In genomic region chr14:106691601-106692291, GRCh38 we compare ENCODE assay signal across 1 cellular context.
TF ChIP-seq lines count a peak whose summit lies in the region.

No MANE protein-coding gene starts in this region.

TF ChIP-seq in GM23338, 12 proteins besides CTCF, POLR2A, EP300 and RAD21 (continued from another document):
- TF ChIP-seq, protein P1, sequence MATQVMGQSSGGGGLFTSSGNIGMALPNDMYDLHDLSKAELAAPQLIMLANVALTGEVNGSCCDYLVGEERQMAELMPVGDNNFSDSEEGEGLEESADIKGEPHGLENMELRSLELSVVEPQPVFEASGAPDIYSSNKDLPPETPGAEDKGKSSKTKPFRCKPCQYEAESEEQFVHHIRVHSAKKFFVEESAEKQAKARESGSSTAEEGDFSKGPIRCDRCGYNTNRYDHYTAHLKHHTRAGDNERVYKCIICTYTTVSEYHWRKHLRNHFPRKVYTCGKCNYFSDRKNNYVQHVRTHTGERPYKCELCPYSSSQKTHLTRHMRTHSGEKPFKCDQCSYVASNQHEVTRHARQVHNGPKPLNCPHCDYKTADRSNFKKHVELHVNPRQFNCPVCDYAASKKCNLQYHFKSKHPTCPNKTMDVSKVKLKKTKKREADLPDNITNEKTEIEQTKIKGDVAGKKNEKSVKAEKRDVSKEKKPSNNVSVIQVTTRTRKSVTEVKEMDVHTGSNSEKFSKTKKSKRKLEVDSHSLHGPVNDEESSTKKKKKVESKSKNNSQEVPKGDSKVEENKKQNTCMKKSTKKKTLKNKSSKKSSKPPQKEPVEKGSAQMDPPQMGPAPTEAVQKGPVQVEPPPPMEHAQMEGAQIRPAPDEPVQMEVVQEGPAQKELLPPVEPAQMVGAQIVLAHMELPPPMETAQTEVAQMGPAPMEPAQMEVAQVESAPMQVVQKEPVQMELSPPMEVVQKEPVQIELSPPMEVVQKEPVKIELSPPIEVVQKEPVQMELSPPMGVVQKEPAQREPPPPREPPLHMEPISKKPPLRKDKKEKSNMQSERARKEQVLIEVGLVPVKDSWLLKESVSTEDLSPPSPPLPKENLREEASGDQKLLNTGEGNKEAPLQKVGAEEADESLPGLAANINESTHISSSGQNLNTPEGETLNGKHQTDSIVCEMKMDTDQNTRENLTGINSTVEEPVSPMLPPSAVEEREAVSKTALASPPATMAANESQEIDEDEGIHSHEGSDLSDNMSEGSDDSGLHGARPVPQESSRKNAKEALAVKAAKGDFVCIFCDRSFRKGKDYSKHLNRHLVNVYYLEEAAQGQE (IDR thresholded peaks at IDR 0.05; ENCODE audit: unreplicated experiment) = no peak
- no peak for TF ChIP-seq STAT1 (IDR thresholded peaks at IDR 0.05; ENCODE audit: unreplicated experiment)
